ENCODE assay signal across 21 cellular contexts in the genomic region with DNA sequence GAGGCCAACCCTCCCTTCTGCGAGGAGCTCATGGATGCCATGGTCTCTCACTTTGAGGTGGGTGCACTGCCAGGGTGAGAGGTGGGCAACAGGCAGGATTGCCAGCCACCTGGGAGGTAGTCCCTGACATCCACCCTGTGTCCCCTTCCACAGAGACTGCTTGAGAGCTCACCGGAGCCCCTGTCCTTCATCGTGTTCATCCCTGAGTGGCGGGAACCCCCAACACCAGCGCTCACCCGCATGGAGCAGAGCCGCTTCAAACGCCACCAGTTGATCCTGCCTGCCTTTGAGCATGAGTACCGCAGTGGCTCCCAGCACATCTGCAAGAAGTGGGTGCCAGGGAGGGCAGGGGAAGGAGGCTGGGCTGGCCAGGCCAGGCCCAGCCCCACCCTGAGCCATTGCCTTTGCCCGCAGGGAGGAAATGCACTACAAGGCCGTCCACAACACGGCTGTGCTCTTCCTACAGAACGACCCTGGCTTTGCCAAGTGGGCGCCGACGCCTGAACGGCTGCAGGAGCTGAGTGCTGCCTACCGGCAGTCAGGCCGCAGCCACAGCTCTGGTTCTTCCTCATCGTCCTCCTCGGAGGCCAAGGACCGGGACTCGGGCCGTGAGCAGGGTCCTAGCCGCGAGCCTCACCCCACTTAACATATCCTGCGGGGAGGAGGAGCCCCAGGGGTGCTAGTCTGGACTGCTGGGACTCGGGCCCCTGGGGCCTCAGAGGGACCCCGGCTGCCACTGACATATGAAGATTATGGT. TPM values are rescaled to one million over a fixed set of nuclear protein-coding genes. Genes with fewer than 3 reads are reported as not detected.
A peak's percentile ranks its signal among the peaks of the same experiment; 100 is the strongest.
DNase-seq lines count a peak whose midpoint lies in the region; ATAC-seq and TF ChIP-seq lines count a peak whose summit lies in the region.
"Had no signal": no experiment of that assay in that cellular context is flagged by ENCODE, and none has a peak within 500 bp of the region (broad histone marks: within the 10 kb centered on the region; RNA-seq: fewer than 3 reads in every experiment).

No MANE protein-coding gene starts in this region.

- peaks cover 57% of the 10 kb centered on the region for H3K36me3 ChIP-seq in PC-3 (ENCODE audit: low read depth, low read length)
- H3K36me3 ChIP-seq in esophagus squamous epithelium: peaks cover 65 to 100% (median 67%) of the 10 kb centered on the region in 3 donors
- peaks cover 0 to 82% of the 10 kb centered on the region in 2 donors for H3K36me3 ChIP-seq in gastrocnemius medialis

- in situ Hi-C loops in gastrocnemius medialis (cut with MboI; ENCODE audit: low sequenced_read_pairs in 4 of 4): loop anchor here in 1 of 4 donors (10.0 kb wide), 1 partner anchor 122 kb away; a partner anchor contains a TSS

- BruUV-seq in PC-3 (replicated peaks; lab: Mats Ljungman, UMichigan): TSS peak; percentile 2

- TF ChIP-seq CTCF in PC-3 (conservative IDR thresholded peaks at IDR 0.05; ENCODE audit: low read depth, low read length): no peak
- TF ChIP-seq CTCF in esophagus squamous epithelium (IDR thresholded peaks at IDR 0.05): no peak
- no peak for TF ChIP-seq CTCF in gastrocnemius medialis (IDR thresholded peaks at IDR 0.05 in 4 of 5, conservative IDR thresholded peaks at IDR 0.05 in 1 of 5)

- H3K36me3 Mint-ChIP-seq in activated CD4-positive, alpha-beta memory T cell treated with anti-CD3 and anti-CD28 coated beads for 36 hours: peaks cover 49% of the 10 kb centered on the region
- H3K36me3 Mint-ChIP-seq in activated CD4-positive, alpha-beta memory T cell treated with anti-CD3 and anti-CD28 coated beads, Interleukin-2, amount 10 ng/mL, durations not matched to agents 7 days and 5 days (ENCODE audit: low read depth): peaks cover 81% of the 10 kb centered on the region

- no peak overlapping the region for H3K4me3 Mint-ChIP-seq in activated CD4-positive, alpha-beta memory T cell treated with anti-CD3 and anti-CD28 coated beads for 36 hours
- no peak overlapping the region for H3K4me3 Mint-ChIP-seq in activated CD4-positive, alpha-beta memory T cell treated with anti-CD3 and anti-CD28 coated beads, Interleukin-2, amount 10 ng/mL, durations not matched to agents 7 days and 5 days
- H3K4me3 Mint-ChIP-seq: H9, T-cell, type B pancreatic cell had no signal

- H2AFZ ChIP-seq in PC-3 (ENCODE audit: low read length): no peak overlapping the region
- H2AFZ ChIP-seq: parathyroid adenoma had no signal

- peak overlapping the region; percentile 79 for H3K27ac Mint-ChIP-seq in activated CD4-positive, alpha-beta memory T cell treated with anti-CD3 and anti-CD28 coated beads for 36 hours
- H3K27ac Mint-ChIP-seq in activated CD4-positive, alpha-beta memory T cell treated with anti-CD3 and anti-CD28 coated beads, Interleukin-2, amount 10 ng/mL, durations not matched to agents 7 days and 5 days: no peak overlapping the region
- H3K27ac Mint-ChIP-seq: H9, type B pancreatic cell had no signal

- H3K27me3 Mint-ChIP-seq in activated CD4-positive, alpha-beta memory T cell treated with anti-CD3 and anti-CD28 coated beads for 36 hours: no peaks in the 10 kb centered on the region
- H3K27me3 Mint-ChIP-seq in activated CD4-positive, alpha-beta memory T cell treated with anti-CD3 and anti-CD28 coated beads, Interleukin-2, amount 10 ng/mL, durations not matched to agents 7 days and 5 days: no peaks in the 10 kb centered on the region
- H3K27me3 Mint-ChIP-seq: T-cell, type B pancreatic cell had no signal

- no peaks in the 10 kb centered on the region for H3F3A ChIP-seq in PC-3 (ENCODE audit: low read length, unreplicated experiment)

- TF ChIP-seq POLR2A in esophagus squamous epithelium (IDR thresholded peaks at IDR 0.05) (no peak), gastrocnemius medialis (IDR thresholded peaks at IDR 0.05) (no peak)

- CTCF ChIA-PET in activated CD4-positive, alpha-beta memory T cell treated with anti-CD3 and anti-CD28 coated beads for 36 hours (lab: Charles Lee): interaction anchor here (1.0 to 5.8 kb wide), 5 partner anchors 13 to 148 kb away, joined by 4 to 45 read pairs (median 13); a partner anchor contains a TSS
- CTCF ChIA-PET in activated CD4-positive, alpha-beta memory T cell treated with anti-CD3 and anti-CD28 coated beads, Interleukin-2, amount 10 ng/mL, durations not matched to agents 7 days and 5 days (lab: Charles Lee): interaction anchor here (1.0 to 1.2 kb wide), 2 partner anchors 23 to 148 kb away, joined by 4 to 12 read pairs; no protein-coding TSS in a partner anchor
- CTCF ChIA-PET in PC-3 (lab: Charles Lee): no interaction called here

- H3K9me3 ChIP-seq in PC-3 (ENCODE audit: low read length) (no peaks in the 10 kb centered on the region), esophagus squamous epithelium (no peaks in the 10 kb centered on the region), gastrocnemius medialis (no peaks in the 10 kb centered on the region)
- H3K9me3 ChIP-seq: ascending aorta, left ventricle myocardium inferior had no signal

- H3K4me2 ChIP-seq in PC-3 (ENCODE audit: low read length): no peak overlapping the region

- H3K79me2 ChIP-seq in PC-3 (ENCODE audit: low read length): no peaks in the 10 kb centered on the region
- H3K79me2 ChIP-seq: parathyroid adenoma had no signal

- intact Hi-C loops in activated CD4-positive, alpha-beta memory T cell treated with anti-CD3 and anti-CD28 coated beads for 36 hours (cut with micrococcal nuclease): no loop called here
- intact Hi-C loops in PC-3 (cut with micrococcal nuclease) (no loop called here), esophagus squamous epithelium (cut with DNase I) (loop anchor here (10.0 kb wide), 1 partner anchor 52 kb away; a partner anchor contains a TSS), gastrocnemius medialis (cut with DNase I; ENCODE audit: low total_unique reads) (no loop called here)

- ATAC-seq in PC-3: no peak
- no peak for ATAC-seq in gastrocnemius medialis

- H3K4me3 ChIP-seq in PC-3 (ENCODE audit: low read length) (no peak overlapping the region), esophagus squamous epithelium (no peak overlapping the region), gastrocnemius medialis (no peak overlapping the region)
- H3K4me3 ChIP-seq: ascending aorta, left ventricle myocardium inferior, skin epidermis had no signal

- H3K27me3 ChIP-seq in PC-3 (ENCODE audit: low read length): no peaks in the 10 kb centered on the region
- H3K27me3 ChIP-seq in esophagus squamous epithelium: no peaks in the 10 kb centered on the region
- no peaks in the 10 kb centered on the region for H3K27me3 ChIP-seq in gastrocnemius medialis
- H3K27me3 ChIP-seq: ascending aorta had no signal

- H3K9me2 ChIP-seq in PC-3 (replicated peaks; ENCODE audit: low read length): no peaks in the 10 kb centered on the region

- no peak for DNase-seq in activated CD4-positive, alpha-beta memory T cell treated with anti-CD3 and anti-CD28 coated beads for 36 hours
- DNase-seq in activated CD4-positive, alpha-beta memory T cell treated with anti-CD3 and anti-CD28 coated beads, Interleukin-2, amount 10 ng/mL, durations not matched to agents 7 days and 5 days: no peak
- DNase-seq in PC-3: no peak
- no peak for DNase-seq in esophagus squamous epithelium (lab: John Stamatoyannopoulos, UW)
- DNase-seq in gastrocnemius medialis: no peak
- no peak for DNase-seq in cerebellum (ENCODE audit: low spot score)
- DNase-seq in NOMO-1 treated with dmso at 0.1 percent for 144 hours (lab: John Stamatoyannopoulos, UW; ENCODE audit: unreplicated experiment): no peak
- no peak for DNase-seq in NK-92 treated with Interleukin-12 subunit alpha and Interleukin-12 subunit beta, amount 100 ng/mL, for 24 hours (lab: John Stamatoyannopoulos, UW)
- DNase-seq: DMS153, H9, left ventricle myocardium inferior, NCI-H1417, NCI-H774, RPMI8226 had no signal

- POLR2A ChIA-PET in activated CD4-positive, alpha-beta memory T cell treated with anti-CD3 and anti-CD28 coated beads for 36 hours (lab: Charles Lee): interaction anchor here (1.1 kb wide), 1 partner anchor 12 kb away, joined by 3 read pairs; a partner anchor contains a TSS
- POLR2A ChIA-PET in activated CD4-positive, alpha-beta memory T cell treated with anti-CD3 and anti-CD28 coated beads, Interleukin-2, amount 10 ng/mL, durations not matched to agents 7 days and 5 days (lab: Charles Lee): interaction anchor here (1.2 to 8.9 kb wide), 8 partner anchors 10 to 124 kb away, joined by 3 to 56 read pairs (median 8); a partner anchor contains a TSS
- POLR2A ChIA-PET in PC-3 (lab: Charles Lee; ENCODE audit: unreplicated experiment): no interaction called here

- H3K9ac ChIP-seq in PC-3 (ENCODE audit: low read length): no peak overlapping the region
- H3K9ac ChIP-seq: parathyroid adenoma had no signal

- peaks cover 28% of the 10 kb centered on the region for H3K4me1 Mint-ChIP-seq in activated CD4-positive, alpha-beta memory T cell treated with anti-CD3 and anti-CD28 coated beads for 36 hours (ENCODE audit: low read depth)
- H3K4me1 Mint-ChIP-seq in activated CD4-positive, alpha-beta memory T cell treated with anti-CD3 and anti-CD28 coated beads, Interleukin-2, amount 10 ng/mL, durations not matched to agents 7 days and 5 days: peaks cover 43% of the 10 kb centered on the region

- H3K9me3 Mint-ChIP-seq in activated CD4-positive, alpha-beta memory T cell treated with anti-CD3 and anti-CD28 coated beads for 36 hours: no peaks in the 10 kb centered on the region
- H3K9me3 Mint-ChIP-seq in activated CD4-positive, alpha-beta memory T cell treated with anti-CD3 and anti-CD28 coated beads, Interleukin-2, amount 10 ng/mL, durations not matched to agents 7 days and 5 days: no peaks in the 10 kb centered on the region
- H3K9me3 Mint-ChIP-seq: H9, T-cell, type B pancreatic cell had no signal

- H3K27ac ChIP-seq in PC-3 (ENCODE audit: low read length): no peak overlapping the region
- H3K27ac ChIP-seq in esophagus squamous epithelium: peak overlapping the region in 3 of 4 donors; percentile 78 to 84 (median 79)
- peak overlapping the region; percentile 86 to 96 (median 92) for H3K27ac ChIP-seq in gastrocnemius medialis
- H3K27ac ChIP-seq: 22Rv1, VCaP had no signal

- H4K20me1 ChIP-seq in PC-3 (ENCODE audit: low read length): no peaks in the 10 kb centered on the region

- no CpG with 5 or more reads among the region's 29 CpGs for WGBS in esophagus squamous epithelium, 2 donors

- no peaks in the 10 kb centered on the region for H3K4me1 ChIP-seq in PC-3 (ENCODE audit: insufficient read depth, low read length)
- H3K4me1 ChIP-seq in esophagus squamous epithelium: peaks cover 22 to 87% (median 27%) of the 10 kb centered on the region in 3 donors
- peaks cover 15 to 35% of the 10 kb centered on the region in 2 donors for H3K4me1 ChIP-seq in gastrocnemius medialis
- H3K4me1 ChIP-seq: ascending aorta, parathyroid adenoma had no signal

RNA-seq across cellular contexts. Expression of a gene that starts 12.8 kb away (rescaled TPM):
- total RNA-seq in activated CD4-positive, alpha-beta memory T cell treated with anti-CD3 and anti-CD28 coated beads for 36 hours: 10 to 100 TPM; 29.9 to 33.0 TPM
- total RNA-seq in activated CD4-positive, alpha-beta memory T cell treated with anti-CD3 and anti-CD28 coated beads, Interleukin-2, amount 10 ng/mL, durations not matched to agents 7 days and 5 days: 10 to 100 TPM; 44.2 to 45.7 TPM
- total RNA-seq in PC-3 (2014; rRNA removed) (18.4 and 20.2 TPM in 2 replicates), esophagus squamous epithelium (10 to 100 TPM; 10.4 to 36.8 (median 16.4) TPM), gastrocnemius medialis (10 to 100 TPM; 32.1 to 51.2 (median 37.0) TPM), cerebellum (13.3 TPM)

RNA-seq across cellular contexts. Expression of a gene that starts 24.7 kb away (rescaled TPM):
- total RNA-seq in activated CD4-positive, alpha-beta memory T cell treated with anti-CD3 and anti-CD28 coated beads for 36 hours: 10 to 100 TPM; 24.1 to 26.0 TPM
- 10 to 100 TPM; 35.7 to 36.7 TPM for total RNA-seq in activated CD4-positive, alpha-beta memory T cell treated with anti-CD3 and anti-CD28 coated beads, Interleukin-2, amount 10 ng/mL, durations not matched to agents 7 days and 5 days
- total RNA-seq in PC-3 (2014; rRNA removed) (32.2 and 36.9 TPM in 2 replicates), esophagus squamous epithelium (10 to 100 TPM; 10.5 to 22.5 (median 19.8) TPM), gastrocnemius medialis (10 to 100 TPM in 3 of 4 donors, 1 to 10 TPM in 1; 8.3 to 19.1 (median 12.7) TPM), cerebellum (17.1 TPM)

RNA-seq across cellular contexts. Expression of a gene that starts 35.3 kb away (rescaled TPM):
- 1 to 10 TPM; 9.4 to 9.5 TPM for total RNA-seq in activated CD4-positive, alpha-beta memory T cell treated with anti-CD3 and anti-CD28 coated beads for 36 hours
- 1 to 10 TPM; 2.8 to 3.1 TPM for total RNA-seq in activated CD4-positive, alpha-beta memory T cell treated with anti-CD3 and anti-CD28 coated beads, Interleukin-2, amount 10 ng/mL, durations not matched to agents 7 days and 5 days
- total RNA-seq in PC-3 (2014; rRNA removed): 56.6 and 61.5 TPM in 2 replicates
- total RNA-seq in esophagus squamous epithelium: 100 to 1,000 TPM in 2 of 4 donors, 10 to 100 TPM in 1, 1 to 10 TPM in 1; 5.9 to 248 (median 92.6) TPM
- 10 to 100 TPM; 22.2 to 77.3 (median 37.3) TPM for total RNA-seq in gastrocnemius medialis
- total RNA-seq in cerebellum: 37.5 TPM

RNA-seq across cellular contexts. Expression of a gene that starts 56.2 kb away (rescaled TPM):
- 10 to 100 TPM; 49.8 to 54.8 TPM for total RNA-seq in activated CD4-positive, alpha-beta memory T cell treated with anti-CD3 and anti-CD28 coated beads for 36 hours
- 10 to 100 TPM; 64.3 to 64.6 TPM for total RNA-seq in activated CD4-positive, alpha-beta memory T cell treated with anti-CD3 and anti-CD28 coated beads, Interleukin-2, amount 10 ng/mL, durations not matched to agents 7 days and 5 days
- total RNA-seq in PC-3 (2014; rRNA removed) (98.0 and 129 TPM in 2 replicates), esophagus squamous epithelium (10 to 100 TPM; 44.5 to 74.8 (median 56.8) TPM), gastrocnemius medialis (10 to 100 TPM; 21.9 to 59.2 (median 46.2) TPM), cerebellum (33.1 TPM)

RNA-seq across cellular contexts. Expression of a gene that starts 56.3 kb away (rescaled TPM):
- 1 to 10 TPM; 2.3 to 2.5 TPM for total RNA-seq in activated CD4-positive, alpha-beta memory T cell treated with anti-CD3 and anti-CD28 coated beads for 36 hours
- total RNA-seq in activated CD4-positive, alpha-beta memory T cell treated with anti-CD3 and anti-CD28 coated beads, Interleukin-2, amount 10 ng/mL, durations not matched to agents 7 days and 5 days: 1 to 10 TPM; 1.0 to 1.6 TPM
- total RNA-seq in PC-3 (2014; rRNA removed) (2.3 and 3.7 TPM in 2 replicates), esophagus squamous epithelium (1 to 10 TPM; 4.1 to 6.5 (median 5.5) TPM), gastrocnemius medialis (10 to 100 TPM in 2 of 4 donors, 1 to 10 TPM in 2; 4.9 to 24.1 (median 10.2) TPM), cerebellum (3.7 TPM)
